Comparison of ENCODE assay signal across 9 cellular contexts in the genomic region with DNA sequence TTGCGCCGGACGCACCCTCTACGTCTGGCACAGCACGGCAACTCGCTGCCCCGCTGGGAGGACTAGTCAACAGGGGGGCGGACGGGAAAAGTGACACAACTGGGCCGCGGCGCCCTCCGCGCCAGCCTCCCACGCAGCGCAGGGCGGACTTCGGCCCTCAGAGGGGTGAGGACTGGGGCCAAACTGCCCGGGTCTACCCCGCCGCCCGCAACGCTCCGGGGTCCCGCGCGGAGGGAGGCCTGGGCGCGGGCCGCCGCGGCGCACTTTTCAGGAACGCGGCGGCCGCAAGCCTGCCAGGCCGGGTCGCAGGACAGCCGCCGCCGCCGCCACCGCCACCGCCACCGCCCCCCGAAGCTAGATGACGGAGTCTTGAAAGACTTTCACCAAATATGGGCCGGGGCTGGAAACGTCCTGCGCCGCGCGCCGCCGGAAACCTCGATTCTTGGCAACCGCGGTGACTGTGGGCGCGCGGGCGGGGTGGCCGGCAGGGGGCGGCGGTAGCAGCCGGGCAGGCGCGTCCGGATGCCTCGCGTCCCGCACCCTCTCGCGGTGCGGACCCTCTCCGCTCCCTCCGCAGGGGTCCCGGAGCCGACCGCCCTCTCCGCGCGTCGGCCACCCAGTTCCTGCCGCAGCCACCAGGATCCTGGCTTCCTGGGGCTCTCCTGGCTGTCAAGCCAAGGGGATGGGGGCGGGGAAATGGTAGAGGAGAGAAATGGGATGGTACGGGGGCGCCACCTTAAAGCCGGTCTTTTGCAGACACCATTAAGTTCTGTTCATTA. TPM values are rescaled to one million over a fixed set of nuclear protein-coding genes. Genes with fewer than 3 reads are reported as not detected.
DNase-seq lines count a peak whose midpoint lies in the region; ATAC-seq and TF ChIP-seq lines count a peak whose summit lies in the region.
"Had no signal": no experiment of that assay in that cellular context is flagged by ENCODE, and none has a peak within 500 bp of the region (broad histone marks: within the 10 kb centered on the region; RNA-seq: fewer than 3 reads in every experiment).

No MANE protein-coding gene starts in this region.

- H3K27me3 ChIP-seq in SK-N-SH (ENCODE audit: insufficient read depth): no peaks in the 10 kb centered on the region

- H3K4me1 ChIP-seq in SK-N-SH (ENCODE audit: control insufficient read depth in 1 of 2, insufficient read depth in 2 of 2, low read depth in 1 of 2, low read length in 1 of 2): peaks cover 23 to 33% of the 10 kb centered on the region in 2 experiments
- H3K4me1 ChIP-seq: BLaER1 treated with 17β-estradiol and CSF1 and Interleukin-3, amounts not matched to agents 10 nM and 100 nM had no signal

- no peaks in the 10 kb centered on the region for H3K9me3 ChIP-seq in SK-N-SH

- peak overlapping the region; percentile 95 for H3K9ac ChIP-seq in SK-N-SH
- H3K9ac ChIP-seq: BLaER1 treated with 17β-estradiol and CSF1 and Interleukin-3, amounts not matched to agents 10 nM and 100 nM had no signal

- CTCF ChIA-PET in SK-N-SH (lab: Yijun Ruan, JAX): interaction anchor here (0.6 to 1.4 kb wide), 14 partner anchors 10 to 275 kb away, joined by 3 to 12 read pairs (median 3); no protein-coding TSS in a partner anchor

- ATAC-seq in GM21390 (IDR thresholded peaks at IDR 0.05; ENCODE audit: unreplicated experiment): peak; percentile 79

- peak overlapping the region; percentile 78 to 84 for H3K4me3 ChIP-seq in SK-N-SH (ENCODE audit: low read depth in 2 of 2, low read length in 1 of 2)
- peak overlapping the region; percentile 95 for H3K4me3 ChIP-seq in coronary artery
- H3K4me3 ChIP-seq: BLaER1 treated with 17β-estradiol and CSF1 and Interleukin-3, amounts not matched to agents 10 nM and 100 nM had no signal

- peaks cover 11% of the 10 kb centered on the region for H4K20me1 ChIP-seq in SK-N-SH (ENCODE audit: insufficient read depth)
- H4K20me1 ChIP-seq: BLaER1 treated with 17β-estradiol and CSF1 and Interleukin-3, amounts not matched to agents 10 nM and 100 nM had no signal

- TF ChIP-seq RAD21 in SK-N-SH (IDR thresholded peaks at IDR 0.05; ENCODE audit: low read length): peak; percentile 27; the same call in 1 of the 2 replicates

- H3K4me2 ChIP-seq in SK-N-SH: peak overlapping the region; percentile 95
- H3K4me2 ChIP-seq: BLaER1 treated with 17β-estradiol and CSF1 and Interleukin-3, amounts not matched to agents 10 nM and 100 nM had no signal

- H3K27ac ChIP-seq in SK-N-SH (ENCODE audit: low read depth in 2 of 2, low read length in 1 of 2): peak overlapping the region; percentile 93 to 98
- peak overlapping the region; percentile 99 for H3K27ac ChIP-seq in coronary artery
- H3K27ac ChIP-seq: BLaER1 treated with 17β-estradiol and CSF1 and Interleukin-3, amounts not matched to agents 10 nM and 100 nM had no signal

- H3K36me3 ChIP-seq in SK-N-SH (replicated peaks in 1 of 2; ENCODE audit: control insufficient read depth in 1 of 2, insufficient read depth in 2 of 2, low read length in 1 of 2): peaks cover 1 to 27% of the 10 kb centered on the region in 2 experiments
- H3K36me3 ChIP-seq: BLaER1 treated with 17β-estradiol and CSF1 and Interleukin-3, amounts not matched to agents 10 nM and 100 nM had no signal

- no peaks in the 10 kb centered on the region for H3K9me2 ChIP-seq in SK-N-SH

- peak; percentile 3 for DNase-seq in NCI-H1436 (lab: John Stamatoyannopoulos, UW)
- no peak for DNase-seq in NCI-H1436 treated with DMSO at 0.1 percent for 48 hours (lab: John Stamatoyannopoulos, UW)
- DNase-seq in HT-29 (ENCODE audit: low spot score): peak; percentile 48
- DNase-seq in SK-N-SH: peak; percentile 90
- DNase-seq in coronary artery (ENCODE audit: low spot score): peak; percentile 95
- DNase-seq in left kidney (ENCODE audit: low read depth, low spot score): peak; percentile 92
- DNase-seq in stimulated activated CD8-positive, alpha-beta memory T cell treated with anti-CD3 and anti-CD28 coated beads, Interleukin-2, amount 100 ng/mL, for 48 hours (ENCODE audit: low read depth in 2 of 2): peak; percentile 43 to 46

- peak; percentile 67 for TF ChIP-seq CTCF in SK-N-SH (IDR thresholded peaks at IDR 0.05)
- peak; percentile 61 for TF ChIP-seq CTCF in coronary artery (IDR thresholded peaks at IDR 0.05)

- no peak for TF ChIP-seq EP300 in SK-N-SH (IDR thresholded peaks at IDR 0.05; ENCODE audit: borderline replicate concordance in 1 of 2, low read depth in 1 of 2, low read length in 1 of 2)

- peaks cover 88% of the 10 kb centered on the region for H3K79me2 ChIP-seq in SK-N-SH (ENCODE audit: insufficient read depth)

- WGBS in SK-N-SH (ENCODE audit: low lambda C conversion rate): under 1% methylated on average over 29 of the region's 90 CpGs

- POLR2A ChIA-PET in SK-N-SH (lab: Yijun Ruan, JAX): interaction anchor here (1.0 kb wide), 1 partner anchor 112 kb away, joined by 3 read pairs; the partner anchor contains the start of gene DDAH1

- peaks cover 44% of the 10 kb centered on the region for H3F3A ChIP-seq in SK-N-SH (replicated peaks; ENCODE audit: insufficient read depth)

- no peak overlapping the region for H2AFZ ChIP-seq in SK-N-SH (ENCODE audit: low read depth)

TF ChIP-seq in SK-N-SH, 30 proteins besides CTCF, POLR2A, EP300 and RAD21 (continues in another document):
- TF ChIP-seq JUND (IDR thresholded peaks at IDR 0.05) (no peak), FOXJ3 (CRISPR knock-in tag; IDR thresholded peaks at IDR 0.05) (no peak), MAX (IDR thresholded peaks at IDR 0.05; ENCODE audit: low read depth) (peak; percentile 28; the same call in 1 of the 2 replicates), NRF1 (IDR thresholded peaks at IDR 0.05; ENCODE audit: low read depth, low read length) (peak; percentile 20; the same call in 1 of the 2 replicates), ZBTB33 (IDR thresholded peaks at IDR 0.05; ENCODE audit: borderline replicate concordance, low read depth) (no peak), MXI1 (IDR thresholded peaks at IDR 0.05; ENCODE audit: low read depth, low read length) (no peak), NFIC (IDR thresholded peaks at IDR 0.05; ENCODE audit: borderline replicate concordance) (peak; percentile 81), FOSL2 (IDR thresholded peaks at IDR 0.05; ENCODE audit: borderline replicate concordance, low read depth) (no peak), MEF2A (IDR thresholded peaks at IDR 0.05; ENCODE audit: borderline replicate concordance, low read depth) (no peak), RCOR1 (IDR thresholded peaks at IDR 0.05; ENCODE audit: low read length) (no peak), SIN3A (IDR thresholded peaks at IDR 0.05; ENCODE audit: borderline replicate concordance, low read depth, low read length) (0 out of 2 replicates have a peak, but pooled peaks have one; percentile 7), TCF12 (IDR thresholded peaks at IDR 0.05) (no peak), CHD2 (IDR thresholded peaks at IDR 0.05; ENCODE audit: low read length, partially characterized antibody) (peak; percentile 61), YY1 (IDR thresholded peaks at IDR 0.05; ENCODE audit: low read depth) (no peak), FOXM1 (IDR thresholded peaks at IDR 0.05; ENCODE audit: low read depth) (no peak), RXRA (IDR thresholded peaks at IDR 0.05; ENCODE audit: borderline replicate concordance, low read depth) (no peak), EZH2phosphoT487 (IDR thresholded peaks at IDR 0.05; ENCODE audit: borderline replicate concordance, low read depth) (no peak), TAF1 (IDR thresholded peaks at IDR 0.05; ENCODE audit: borderline replicate concordance, low read depth, low read length) (peak; percentile 47; the same call in 1 of the 2 replicates)

RNA-seq across cellular contexts. Expression of gene CCN1, which starts 3.7 kb away (rescaled TPM):
- 2.1 and 2.4 TPM in 2 replicates for total RNA-seq in HT-29 (2014; rRNA removed; shearing (Covaris generic))
- 363 and 543 TPM in 2 replicates for polyA plus RNA-seq in SK-N-SH (2012; rRNA removed)
- 493 and 569 TPM in 2 replicates for polyA plus RNA-seq in SK-N-SH (2012; cell fraction: cytosol; rRNA removed)
- 806 and 1,198 TPM in 2 replicates for polyA plus RNA-seq in SK-N-SH (2012; cell fraction: nucleus; rRNA removed)
